In the genomic region with DNA sequence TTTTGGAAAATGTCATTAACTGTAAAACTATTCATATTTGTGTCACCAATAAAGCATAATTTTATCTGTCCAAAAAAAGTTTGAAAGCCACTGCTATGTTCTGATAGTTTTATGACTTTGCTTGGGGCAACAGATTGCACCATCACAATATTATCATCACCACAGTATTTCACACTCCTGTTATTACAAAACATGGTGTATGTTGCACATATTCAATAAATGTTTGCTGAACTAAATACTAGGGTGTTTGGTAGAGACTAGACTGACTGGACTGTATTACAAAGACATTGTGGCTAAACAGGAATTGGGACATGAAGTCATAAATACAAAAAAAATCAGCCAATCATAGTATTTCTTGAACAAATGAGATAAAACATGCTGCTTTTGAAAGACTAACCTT, we compare ENCODE assay signal across 1 cellular context.
TF ChIP-seq lines count a peak whose summit lies in the region.

No MANE protein-coding gene starts in this region.

TF ChIP-seq in HEK293, 187 proteins besides CTCF, POLR2A, EP300 and RAD21:
- TF ChIP-seq HOXD13 (CRISPR knock-in tag; IDR thresholded peaks at IDR 0.05; ENCODE audit: borderline replicate concordance) (no peak), ZNF664 (tag by site-specific recombination; IDR thresholded peaks at IDR 0.05) (no peak), ZNF211 (tag by site-specific recombination; IDR thresholded peaks at IDR 0.05; ENCODE audit: low read depth) (no peak), ZNF2 (tag by site-specific recombination; IDR thresholded peaks at IDR 0.05) (no peak), ZNF366 (tag by site-specific recombination; conservative IDR thresholded peaks at IDR 0.05) (no peak), BCL11B (tag by site-specific recombination; IDR thresholded peaks at IDR 0.05; ENCODE audit: low read depth) (no peak), ZFHX2 (tag by site-specific recombination; conservative IDR thresholded peaks at IDR 0.05) (no peak), ZNF623 (tag by site-specific recombination; IDR thresholded peaks at IDR 0.05) (no peak)
- TF ChIP-seq, protein P1, sequence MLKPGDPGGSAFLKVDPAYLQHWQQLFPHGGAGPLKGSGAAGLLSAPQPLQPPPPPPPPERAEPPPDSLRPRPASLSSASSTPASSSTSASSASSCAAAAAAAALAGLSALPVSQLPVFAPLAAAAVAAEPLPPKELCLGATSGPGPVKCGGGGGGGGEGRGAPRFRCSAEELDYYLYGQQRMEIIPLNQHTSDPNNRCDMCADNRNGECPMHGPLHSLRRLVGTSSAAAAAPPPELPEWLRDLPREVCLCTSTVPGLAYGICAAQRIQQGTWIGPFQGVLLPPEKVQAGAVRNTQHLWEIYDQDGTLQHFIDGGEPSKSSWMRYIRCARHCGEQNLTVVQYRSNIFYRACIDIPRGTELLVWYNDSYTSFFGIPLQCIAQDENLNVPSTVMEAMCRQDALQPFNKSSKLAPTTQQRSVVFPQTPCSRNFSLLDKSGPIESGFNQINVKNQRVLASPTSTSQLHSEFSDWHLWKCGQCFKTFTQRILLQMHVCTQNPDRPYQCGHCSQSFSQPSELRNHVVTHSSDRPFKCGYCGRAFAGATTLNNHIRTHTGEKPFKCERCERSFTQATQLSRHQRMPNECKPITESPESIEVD (tag by site-specific recombination; IDR thresholded peaks at IDR 0.05): peak; percentile 59
